In genomic region chr16:30867747-30868146, GRCh38 we compare ENCODE assay signal across 1 cellular context.
TF ChIP-seq lines count a peak whose summit lies in the region.

No MANE protein-coding gene starts in this region.

TF ChIP-seq in Ishikawa, 13 proteins besides CTCF, POLR2A, EP300 and RAD21 (continued from another document):
- no peak for TF ChIP-seq USF1 (IDR thresholded peaks at IDR 0.05)
- TF ChIP-seq TCF12 (IDR thresholded peaks at IDR 0.05; ENCODE audit: low read depth): no peak
- no peak for TF ChIP-seq ZBTB7A (IDR thresholded peaks at IDR 0.05; ENCODE audit: low read depth)
- TF ChIP-seq YY1 (IDR thresholded peaks at IDR 0.05; ENCODE audit: low read depth): no peak
TF ChIP-seq in Ishikawa: peak in this region for 0.
